ENCODE assay signal across 1 cellular context in genomic region chr12:6319446-6319845, GRCh38.
TF ChIP-seq lines count a peak whose summit lies in the region.

No MANE protein-coding gene starts in this region.

TF ChIP-seq in HCT116, 20 proteins besides CTCF, POLR2A, EP300 and RAD21:
- TF ChIP-seq TCF7L2 (IDR thresholded peaks at IDR 0.05; ENCODE audit: borderline replicate concordance, extremely low read depth, insufficient read depth, insufficient read length) (no peak), YY1 (IDR thresholded peaks at IDR 0.05; ENCODE audit: extremely low read depth, insufficient replicate concordance, low read depth, low read length) (no peak), POLR2AphosphoS5 (IDR thresholded peaks at IDR 0.05; ENCODE audit: low read depth, low read length) (no peak), CBX3 (IDR thresholded peaks at IDR 0.05; ENCODE audit: low read depth) (no peak), ZFX (IDR thresholded peaks at IDR 0.05) (no peak), SIN3A (IDR thresholded peaks at IDR 0.05; ENCODE audit: low read depth) (no peak), SRF (IDR thresholded peaks at IDR 0.05; ENCODE audit: low read depth) (no peak), SP1 (IDR thresholded peaks at IDR 0.05; ENCODE audit: low read depth) (no peak), CEBPB (IDR thresholded peaks at IDR 0.05; ENCODE audit: low read depth) (no peak), EZH2 (IDR thresholded peaks at IDR 0.05) (no peak), ELF1 (IDR thresholded peaks at IDR 0.05; ENCODE audit: borderline replicate concordance, low read depth) (no peak)
- TF ChIP-seq, protein P1, sequence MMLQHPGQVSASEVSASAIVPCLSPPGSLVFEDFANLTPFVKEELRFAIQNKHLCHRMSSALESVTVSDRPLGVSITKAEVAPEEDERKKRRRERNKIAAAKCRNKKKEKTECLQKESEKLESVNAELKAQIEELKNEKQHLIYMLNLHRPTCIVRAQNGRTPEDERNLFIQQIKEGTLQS (IDR thresholded peaks at IDR 0.05), result no peak
- TF ChIP-seq, protein P2, sequence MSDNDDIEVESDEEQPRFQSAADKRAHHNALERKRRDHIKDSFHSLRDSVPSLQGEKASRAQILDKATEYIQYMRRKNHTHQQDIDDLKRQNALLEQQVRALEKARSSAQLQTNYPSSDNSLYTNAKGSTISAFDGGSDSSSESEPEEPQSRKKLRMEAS (IDR thresholded peaks at IDR 0.05), result no peak
